In genomic region chr12:57520008-57520726, GRCh38 we compare ENCODE assay signal across 1 cellular context.
TF ChIP-seq lines count a peak whose summit lies in the region.

DDIT3 (minus strand) TSS chr12:57520514; CDS start chr12:57517406, 3,108 bp downstream.

TF ChIP-seq in HepG2, 621 proteins besides CTCF, POLR2A, EP300 and RAD21 (continued from another document and continues in another):
- no peak; the same call in 1 of the 2 replicates for TF ChIP-seq ZBTB14 (CRISPR knock-in tag; IDR thresholded peaks at IDR 0.05)
- TF ChIP-seq PRDM10 (CRISPR knock-in tag; IDR thresholded peaks at IDR 0.05; ENCODE audit: low read depth): no peak; the same call in 1 of the 2 replicates
- TF ChIP-seq ZNF7 (CRISPR knock-in tag; IDR thresholded peaks at IDR 0.05): no peak
- no peak for TF ChIP-seq ZNF282 (IDR thresholded peaks at IDR 0.05; ENCODE audit: partially characterized antibody)
- peak; percentile 74; the same call in 1 of the 2 replicates for TF ChIP-seq ESRRA (CRISPR knock-in tag; IDR thresholded peaks at IDR 0.05; ENCODE audit: low read depth)
- no peak for TF ChIP-seq MAFF (IDR thresholded peaks at IDR 0.05; ENCODE audit: low read depth, low read length)
- no peak for TF ChIP-seq ATM (IDR thresholded peaks at IDR 0.05; ENCODE audit: borderline replicate concordance)
- TF ChIP-seq MLXIP (CRISPR knock-in tag; IDR thresholded peaks at IDR 0.05; ENCODE audit: borderline replicate concordance): no peak
- no peak for TF ChIP-seq ADNP (CRISPR knock-in tag; IDR thresholded peaks at IDR 0.05)
- no peak for TF ChIP-seq TBL1XR1 (IDR thresholded peaks at IDR 0.05; ENCODE audit: borderline replicate concordance, low read length, partially characterized antibody)
- no peak for TF ChIP-seq ZNF562 (CRISPR knock-in tag; IDR thresholded peaks at IDR 0.05; ENCODE audit: borderline replicate concordance)
- TF ChIP-seq ZNF530 (CRISPR knock-in tag; IDR thresholded peaks at IDR 0.05; ENCODE audit: low read depth): no peak
- TF ChIP-seq SRF (IDR thresholded peaks at IDR 0.05; ENCODE audit: low read depth, low read length): no peak
- no peak for TF ChIP-seq ZNF512 (CRISPR knock-in tag; IDR thresholded peaks at IDR 0.05)
- no peak; the same call in 1 of the 2 replicates for TF ChIP-seq ZNF367 (CRISPR knock-in tag; IDR thresholded peaks at IDR 0.05; ENCODE audit: borderline replicate concordance)
- TF ChIP-seq ZNF292 (CRISPR knock-in tag; IDR thresholded peaks at IDR 0.05; ENCODE audit: borderline replicate concordance, low read depth): no peak
- TF ChIP-seq DR1 (CRISPR knock-in tag; IDR thresholded peaks at IDR 0.05): peak; percentile 98
- no peak; the same call in 1 of the 2 replicates for TF ChIP-seq GFI1 (CRISPR knock-in tag; IDR thresholded peaks at IDR 0.05; ENCODE audit: borderline replicate concordance)
- no peak for TF ChIP-seq SNAPC5 (CRISPR knock-in tag; IDR thresholded peaks at IDR 0.05; ENCODE audit: borderline replicate concordance)
- TF ChIP-seq ARNT (IDR thresholded peaks at IDR 0.05): no peak
- TF ChIP-seq ZNF546 (CRISPR knock-in tag; conservative IDR thresholded peaks at IDR 0.05): no peak
- TF ChIP-seq ZNF280B (CRISPR knock-in tag; IDR thresholded peaks at IDR 0.05; ENCODE audit: borderline replicate concordance): 0 out of 2 replicates have a peak, but pooled peaks have one; percentile 30
- TF ChIP-seq HDAC6 (IDR thresholded peaks at IDR 0.05; ENCODE audit: low read depth, low read length): no peak
- no peak for TF ChIP-seq NR3C1 (CRISPR knock-in tag; IDR thresholded peaks at IDR 0.05)
- TF ChIP-seq HNRNPL (IDR thresholded peaks at IDR 0.05; ENCODE audit: low read depth, low read length): no peak
- 0 out of 2 replicates have a peak, but pooled peaks have one; percentile 31 for TF ChIP-seq ZSCAN21 (CRISPR knock-in tag; IDR thresholded peaks at IDR 0.05; ENCODE audit: borderline replicate concordance)
- TF ChIP-seq MED1 (CRISPR knock-in tag; IDR thresholded peaks at IDR 0.05): peak; percentile 62; the same call in 1 of the 2 replicates
- TF ChIP-seq ZNF441 (CRISPR knock-in tag; IDR thresholded peaks at IDR 0.05; ENCODE audit: borderline replicate concordance): no peak
- no peak for TF ChIP-seq TMF1 (CRISPR knock-in tag; IDR thresholded peaks at IDR 0.05; ENCODE audit: low read depth)
- TF ChIP-seq ZFP91 (CRISPR knock-in tag; IDR thresholded peaks at IDR 0.05; ENCODE audit: borderline replicate concordance): peak; percentile 68
- TF ChIP-seq YEATS2 (CRISPR knock-in tag; IDR thresholded peaks at IDR 0.05; ENCODE audit: borderline replicate concordance): no peak; the same call in 1 of the 2 replicates
- TF ChIP-seq PAXIP1 (CRISPR knock-in tag; conservative IDR thresholded peaks at IDR 0.05): peak; percentile 60; the same call in 1 of the 2 replicates
- no peak for TF ChIP-seq ZNF776 (CRISPR knock-in tag; IDR thresholded peaks at IDR 0.05)
- no peak for TF ChIP-seq EEA1 (CRISPR knock-in tag; IDR thresholded peaks at IDR 0.05; ENCODE audit: borderline replicate concordance)
- TF ChIP-seq STAT6 (CRISPR knock-in tag; IDR thresholded peaks at IDR 0.05; ENCODE audit: borderline replicate concordance): no peak
- TF ChIP-seq SRY (CRISPR knock-in tag; IDR thresholded peaks at IDR 0.05): peak; percentile 62; the same call in 1 of the 2 replicates
- no peak for TF ChIP-seq ZNF720 (CRISPR knock-in tag; IDR thresholded peaks at IDR 0.05)
- no peak for TF ChIP-seq NFE2L1 (CRISPR knock-in tag; IDR thresholded peaks at IDR 0.05; ENCODE audit: borderline replicate concordance)
- no peak for TF ChIP-seq MED8 (CRISPR knock-in tag; IDR thresholded peaks at IDR 0.05; ENCODE audit: insufficient replicate concordance)
